In genomic region chr5:154701181-154701580, GRCh38 we compare ENCODE assay signal across 18 cellular contexts. TPM values are rescaled to one million over a fixed set of nuclear protein-coding genes. Genes with fewer than 3 reads are reported as not detected.
DNase-seq lines count a peak whose midpoint lies in the region; ATAC-seq, FAIRE-seq and TF ChIP-seq lines count a peak whose summit lies in the region.
"Had no signal": no experiment of that assay in that cellular context is flagged by ENCODE, and none has a peak within 500 bp of the region (broad histone marks: within the 10 kb centered on the region; RNA-seq: fewer than 3 reads in every experiment).

No MANE protein-coding gene starts in this region.

- WGBS in K562 (ENCODE audit: insufficient coverage, low coverage, missing lambda C conversion rate): 17% methylated on average over 3 of the region's 3 CpGs
- WGBS in pancreas, 2 donors: 13 to 22% methylated on average over 3 of the region's 3 CpGs

- H3K9me1 ChIP-seq in K562 (ENCODE audit: control insufficient read depth, insufficient read depth, low read length): no peaks in the 10 kb centered on the region

- no peak for TF ChIP-seq CTCF in K562 (IDR thresholded peaks at IDR 0.05 in 2 of 3, conservative IDR thresholded peaks at IDR 0.05 in 1 of 3; ENCODE audit: insufficient read depth in 2 of 3, low read depth in 1 of 3, low read length in 3 of 3)
- TF ChIP-seq CTCF in pancreas (IDR thresholded peaks at IDR 0.05): no peak

- intact Hi-C loops in K562 (cut with micrococcal nuclease): no loop called here
- intact Hi-C loops in pancreas (cut with DNase I): no loop called here

- TF ChIP-seq EP300 in K562 (IDR thresholded peaks at IDR 0.05; ENCODE audit: low read length): no peak

- H3K4me2 ChIP-seq in K562 (ENCODE audit: insufficient read depth, low read length): no peak overlapping the region
- H3K4me2 ChIP-seq: SK-N-SH had no signal

- H3K36me3 Mint-ChIP-seq in effector memory CD8-positive, alpha-beta T cell (ENCODE audit: insufficient read depth): no peaks in the 10 kb centered on the region
- H3K36me3 Mint-ChIP-seq: activated naive CD4-positive, alpha-beta T cell treated with anti-CD3 and anti-CD28 coated beads, Interleukin-2, amount 50 U/mL, for 24 hours; natural killer cell treated with Interleukin-12 subunit alpha and Interleukin-12 subunit beta and Interleukin-15 and Interleukin-18, amount 100 ng/mL, for 72 hours had no signal

- no peak for TF ChIP-seq POLR2A in K562 (conservative IDR thresholded peaks at IDR 0.05)

- no peaks in the 10 kb centered on the region for H3K79me2 ChIP-seq in K562 (ENCODE audit: control insufficient read depth, insufficient read depth, low read length)

- no peak for TF ChIP-seq RAD21 in K562 (CRISPR knock-in tag; conservative IDR thresholded peaks at IDR 0.05 in 1 of 2, IDR thresholded peaks at IDR 0.05 in 1 of 2)

- H3K9me3 ChIP-seq in K562 (replicated peaks; ENCODE audit: control insufficient read depth, insufficient read depth, low read depth, low read length) (no peaks in the 10 kb centered on the region), pancreas (no peaks in the 10 kb centered on the region)
- H3K9me3 ChIP-seq: SK-N-SH had no signal

- POLR2A ChIA-PET in K562 (lab: Yijun Ruan, JAX): no interaction called here

- H3K4me3 ChIP-seq in K562 (no peak overlapping the region), pancreas (no peak overlapping the region)
- H3K4me3 ChIP-seq: skin epidermis had no signal

- no TSS peak for BruUV-seq in K562 (replicated peaks; lab: Mats Ljungman, UMichigan)

- CTCF ChIA-PET in K562 (lab: Yijun Ruan, JAX; ENCODE audit: low intra/inter-chr PET ratio): no interaction called here

- in situ Hi-C loops in K562 (cut with MboI): no loop called here

- FAIRE-seq in K562 (lab: Jason Lieb, UNC) (no peak), pancreas (lab: Jason Lieb, UNC) (no peak)
- FAIRE-seq: endothelial cell of umbilical vein had no signal

- H3K36me3 ChIP-seq in K562 (ENCODE audit: control insufficient read depth, insufficient read depth, low read length): no peaks in the 10 kb centered on the region
- no peaks in the 10 kb centered on the region for H3K36me3 ChIP-seq in pancreas
- H3K36me3 ChIP-seq: WERI-Rb-1 had no signal

- H3K27ac ChIP-seq in K562 (ENCODE audit: extremely low read depth, low read depth, low read length) (no peak overlapping the region), pancreas (peak overlapping the region in 1 of 4 donors; percentile 4)
- H3K27ac ChIP-seq: HL-60, skin epidermis, WERI-Rb-1 had no signal

- no peak overlapping the region for H3K4me3 Mint-ChIP-seq in effector memory CD8-positive, alpha-beta T cell
- H3K4me3 Mint-ChIP-seq: activated naive CD4-positive, alpha-beta T cell treated with anti-CD3 and anti-CD28 coated beads, Interleukin-2, amount 50 U/mL, for 24 hours; CD4-positive, alpha-beta T cell; natural killer cell treated with Interleukin-12 subunit alpha and Interleukin-12 subunit beta and Interleukin-15 and Interleukin-18, amount 100 ng/mL, for 72 hours had no signal

- H3K4me1 ChIP-seq in K562 (replicated peaks in 1 of 2; ENCODE audit: control insufficient read depth in 2 of 2, insufficient read depth in 2 of 2, low read length in 2 of 2): peaks cover 0 to 7% of the 10 kb centered on the region in 2 experiments; a peak in 3 of 5 replicates
- H3K4me1 ChIP-seq in pancreas: peaks cover 12 to 13% (median 12%) of the 10 kb centered on the region in 3 donors

- peaks cover 10 to 19% of the 10 kb centered on the region in 2 donors for H3K27me3 Mint-ChIP-seq in effector memory CD8-positive, alpha-beta T cell
- H3K27me3 Mint-ChIP-seq: CD4-positive, alpha-beta T cell had no signal

- H3K27ac Mint-ChIP-seq in effector memory CD8-positive, alpha-beta T cell: no peak overlapping the region
- H3K27ac Mint-ChIP-seq: activated naive CD4-positive, alpha-beta T cell treated with anti-CD3 and anti-CD28 coated beads, Interleukin-2, amount 50 U/mL, for 24 hours; CD4-positive, alpha-beta T cell; natural killer cell treated with Interleukin-12 subunit alpha and Interleukin-12 subunit beta and Interleukin-15 and Interleukin-18, amount 100 ng/mL, for 72 hours had no signal

- no peak overlapping the region for H3K9ac ChIP-seq in K562 (ENCODE audit: insufficient read depth in 1 of 2, low read depth in 2 of 2, low read length in 2 of 2)
- H3K9ac ChIP-seq: SK-N-SH had no signal

- H3K9me3 Mint-ChIP-seq in effector memory CD8-positive, alpha-beta T cell: no peaks in the 10 kb centered on the region
- H3K9me3 Mint-ChIP-seq: activated naive CD4-positive, alpha-beta T cell treated with anti-CD3 and anti-CD28 coated beads, Interleukin-2, amount 50 U/mL, for 24 hours; CD4-positive, alpha-beta T cell; natural killer cell treated with Interleukin-12 subunit alpha and Interleukin-12 subunit beta and Interleukin-15 and Interleukin-18, amount 100 ng/mL, for 72 hours had no signal

- peaks cover 0 to 2% of the 10 kb centered on the region in 2 donors for H3K4me1 Mint-ChIP-seq in effector memory CD8-positive, alpha-beta T cell (ENCODE audit: low read depth in 2 of 2)
- H3K4me1 Mint-ChIP-seq: activated naive CD4-positive, alpha-beta T cell treated with anti-CD3 and anti-CD28 coated beads, Interleukin-2, amount 50 U/mL, for 24 hours had no signal

- no peak overlapping the region for H2AFZ ChIP-seq in K562 (ENCODE audit: low read depth, low read length)

- ATAC-seq in K562 (no peak), pancreas (peak; percentile 88 to 96 (median 92))
- no peak for ATAC-seq in effector memory CD8-positive, alpha-beta T cell (replicated peaks)
- ATAC-seq: natural killer cell treated with Interleukin-12 subunit alpha and Interleukin-12 subunit beta and Interleukin-15 and Interleukin-18, amount 100 ng/mL, for 72 hours had no signal

- H3K27me3 ChIP-seq in K562 (ENCODE audit: control insufficient read depth in 2 of 2, insufficient read depth in 2 of 2, low read length in 2 of 2): no peaks in the 10 kb centered on the region
- H3K27me3 ChIP-seq in pancreas: no peaks in the 10 kb centered on the region

- 0 out of 2 replicates have a peak, but pooled peaks cover 3% of the 10 kb centered on the region for H4K20me1 ChIP-seq in K562 (replicated peaks; ENCODE audit: control insufficient read depth, insufficient read depth, low read length)

- peak; percentile 47 for DNase-seq in ELF-1 (ENCODE audit: low read depth, low spot score)
- peak; percentile 29 for DNase-seq in NCI-H1105 treated with DMSO at 0.1 percent for 48 hours (lab: John Stamatoyannopoulos, UW)
- no peak for DNase-seq in K562 (ENCODE audit: extremely low read depth in 1 of 4, low spot score in 3 of 4)
- DNase-seq in pancreas: peak in 3 of 6 donors; percentile 31 to 67 (median 60)
- no peak for DNase-seq in HUDEP-2 (lab: John Stamatoyannopoulos, UW; ENCODE audit: unreplicated experiment in 76 of 76)
- no peak for DNase-seq in stimulated activated CD4-positive, alpha-beta T cell treated with anti-CD3 and anti-CD28 coated beads, Interleukin-2, amount 100 ng/mL, for 48 hours
- no peak for DNase-seq in effector memory CD8-positive, alpha-beta T cell
- DNase-seq: caudate nucleus; CD4-positive, alpha-beta T cell; HCEC 1CT; left cardiac atrium; SK-N-SH; WERI-Rb-1 had no signal

TF ChIP-seq in K562, 482 proteins besides CTCF, POLR2A, EP300 and RAD21 (continues in another document):
- TF ChIP-seq PHF20 (IDR thresholded peaks at IDR 0.05; ENCODE audit: partially characterized antibody) (no peak), ZNF282 (CRISPR knock-in tag; IDR thresholded peaks at IDR 0.05) (no peak), TAL1 (IDR thresholded peaks at IDR 0.05) (no peak), MAFF (IDR thresholded peaks at IDR 0.05; ENCODE audit: low read length) (peak; percentile 92), ZNF518B (CRISPR knock-in tag; IDR thresholded peaks at IDR 0.05) (no peak)

RNA-seq across cellular contexts. Expression of gene LARP1, which starts 54.0 kb away (rescaled TPM):
- 329 and 371 TPM in 2 replicates for total RNA-seq in K562 (2011; cell fraction: chromatin; rRNA removed; ENCODE audit: low replicate concordance)
- 172 and 190 TPM in 2 replicates for total RNA-seq in K562 (2011; cell fraction: nucleolus; rRNA removed)
- total RNA-seq in K562 (2011; cell fraction: nucleoplasm; rRNA removed): 207 and 246 TPM in 2 replicates
- total RNA-seq in K562 (2014; rRNA removed) (80.4 and 108 TPM in 2 replicates), K562 (2014; rRNA removed; fragmentation: Illumina TruSeq; extraction: Trizol) (103 and 123 TPM in 2 replicates), K562 (2015; rRNA removed; fragmentation: Illumina TruSeq; extraction: Trizol) (92.0 and 99.1 TPM in 2 replicates), K562 (2021) (267 and 300 TPM in 2 replicates), pancreas (100 to 1,000 TPM; 108 to 195 (median 119) TPM)
- polyA plus RNA-seq in K562 (2011; rRNA removed) (74.2 and 82.6 TPM in 2 replicates), K562 (2014; fragmentation: Illumina TruSeq; extraction: Trizol) (184 and 201 TPM in 2 replicates), K562 (2014; fragmentation: Nextera tagmentation; extraction: Ambion mirVana) (10 to 100 TPM; 22.6 to 54.7 TPM), K562 (2014; rRNA removed) (113 and 114 TPM in 2 replicates), pancreas (10 to 100 TPM; 35.8 to 50.4 TPM)
- 50.4 and 50.8 TPM in 2 replicates for polyA plus RNA-seq in K562 (2011; cell fraction: cytosol; rRNA removed)
- polyA plus RNA-seq in K562 (2011; cell fraction: nucleus; rRNA removed): 249 and 279 TPM in 2 replicates
- polyA plus RNA-seq in K562 (2012): 72.9 and 116 TPM in 2 replicates
- 95.4 and 99.1 TPM in 2 replicates for polyA minus RNA-seq in K562 (2011; rRNA and poly(A)+ RNA removed)
- 92.4 and 104 TPM in 2 replicates for polyA minus RNA-seq in K562 (2011; cell fraction: cytosol; rRNA and poly(A)+ RNA removed)
- 77.0 and 118 TPM in 2 replicates for polyA minus RNA-seq in K562 (2011; cell fraction: nucleus; rRNA and poly(A)+ RNA removed)

Comparison
In these comparisons a context has a peak if more than half of its experiments do, and no peak if none do; other contexts are left out.
1. DNase-seq: peak in ELF-1 (single experiment) and NCI-H1105 treated with DMSO at 0.1 percent for 48 hours (single experiment); none in K562 (0 of 4), HUDEP-2 (0 of 76), stimulated activated CD4-positive, alpha-beta T cell treated with anti-CD3 and anti-CD28 coated beads, Interleukin-2, amount 100 ng/mL, for 48 hours (0 of 2) and effector memory CD8-positive, alpha-beta T cell (0 of 3).
2. ATAC-seq: peak in pancreas (4 of 4); none in K562 (single experiment) and effector memory CD8-positive, alpha-beta T cell (single experiment).